ENCODE assay signal across 8 cellular contexts in genomic region chr20:56468317-56469076, GRCh38. TPM values are rescaled to one million over a fixed set of nuclear protein-coding genes. Genes with fewer than 3 reads are reported as not detected.
A peak's percentile ranks its signal among the peaks of the same experiment; 100 is the strongest.
DNase-seq lines count a peak whose midpoint lies in the region; ATAC-seq and TF ChIP-seq lines count a peak whose summit lies in the region.

A gene with protein sequence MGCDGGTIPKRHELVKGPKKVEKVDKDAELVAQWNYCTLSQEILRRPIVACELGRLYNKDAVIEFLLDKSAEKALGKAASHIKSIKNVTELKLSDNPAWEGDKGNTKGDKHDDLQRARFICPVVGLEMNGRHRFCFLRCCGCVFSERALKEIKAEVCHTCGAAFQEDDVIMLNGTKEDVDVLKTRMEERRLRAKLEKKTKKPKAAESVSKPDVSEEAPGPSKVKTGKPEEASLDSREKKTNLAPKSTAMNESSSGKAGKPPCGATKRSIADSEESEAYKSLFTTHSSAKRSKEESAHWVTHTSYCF (plus strand): TSS chr20:56468627. CDS start chr20:56468698, 71 bp downstream.

- under 1% methylated on average over 46 of the region's 55 CpGs for WGBS in hepatocyte (ENCODE audit: low lambda C conversion rate, missing lambda C conversion rate)
- WGBS in aorta, 2 donors = 0% methylated on average over 54 to 55 of the region's 55 CpGs

- H3K4me3 ChIP-seq in astrocyte of the cerebellum (ENCODE audit: low read depth, low read length) = peak within 1 kb of the TSS; percentile 98
- H3K4me3 ChIP-seq in hepatocyte = peak within 1 kb of the TSS; percentile 81
- H3K4me3 ChIP-seq in aorta (ENCODE audit: low read length in 2 of 2) = peak within 1 kb of the TSS; percentile 88 to 91

- intact Hi-C loops in aorta (cut with DNase I) = loop anchor here (2.0 to 10.0 kb wide), 4 partner anchors 76 to 884 kb away; partner anchors contain the start of genes AURKA (in 2 of the 2), CSTF1 (in 2 of the 2), FAM210B (in 1 of the 2) and RAE1 (in 1 of the 2)

- H4K20me1 ChIP-seq in hepatocyte (ENCODE audit: insufficient read depth, poor library complexity, severe bottlenecking) = no peaks in the 10 kb centered on the region

- H3K4me1 ChIP-seq in hepatocyte (ENCODE audit: insufficient read depth) (peaks cover 9% of the 10 kb centered on the region), aorta (ENCODE audit: control insufficient read depth in 1 of 2, insufficient read depth in 2 of 2, low read length in 2 of 2) (peaks cover 2 to 11% of the 10 kb centered on the region in 2 donors)

- peak within 1 kb of the TSS; percentile 94 for H2AFZ ChIP-seq in hepatocyte

- peak within 1 kb of the TSS; percentile 84 for H3K27ac ChIP-seq in hepatocyte
- peak within 1 kb of the TSS in 1 of 2 donors; percentile 46 for H3K27ac ChIP-seq in aorta (ENCODE audit: low read depth in 1 of 2, low read length in 2 of 2)

- H3K79me2 ChIP-seq in hepatocyte = peaks cover 28% of the 10 kb centered on the region

- no peaks in the 10 kb centered on the region for H3K9me3 ChIP-seq in hepatocyte (ENCODE audit: low read depth)
- H3K9me3 ChIP-seq in aorta (ENCODE audit: control insufficient read depth, low read length) = no peaks in the 10 kb centered on the region

- peak within 1 kb of the TSS; percentile 88 for H3K4me2 ChIP-seq in hepatocyte

- no peaks in the 10 kb centered on the region for H3K9me2 ChIP-seq in hepatocyte (replicated peaks; ENCODE audit: insufficient read depth)

- DNase-seq in NCI-H2029 (lab: John Stamatoyannopoulos, UW) (peak; percentile 88), T-helper 9 cell (peak; percentile 95), astrocyte of the cerebellum (ENCODE audit: low read depth) (peak; percentile 76), hepatocyte (ENCODE audit: low spot score) (peak; percentile 98), renal cortical epithelial cell (ENCODE audit: low read depth) (peak; percentile 84), aorta (peak; percentile 96 to 98)

- no peaks in the 10 kb centered on the region for H3K36me3 ChIP-seq in hepatocyte (replicated peaks; ENCODE audit: insufficient read depth, low read depth)
- H3K36me3 ChIP-seq in aorta (ENCODE audit: control insufficient read depth in 1 of 2, insufficient read depth in 2 of 2, low read length in 1 of 2) = no peaks in the 10 kb centered on the region

- ATAC-seq in GM18511 (IDR thresholded peaks at IDR 0.05; ENCODE audit: unreplicated experiment) (peak; percentile 97), HG02981 (IDR thresholded peaks at IDR 0.05; ENCODE audit: unreplicated experiment) (peak; percentile 96), aorta (ENCODE audit: low FRiP score) (peak; percentile 99)

- TF ChIP-seq CTCF in astrocyte of the cerebellum (IDR thresholded peaks at IDR 0.05; ENCODE audit: low read depth, low read length, missing control alignments) = no peak
- no peak for TF ChIP-seq CTCF in hepatocyte (IDR thresholded peaks at IDR 0.05; ENCODE audit: poor library complexity)

- H3K27me3 ChIP-seq in hepatocyte (no peaks in the 10 kb centered on the region), aorta (ENCODE audit: control insufficient read depth in 1 of 2, insufficient read depth in 2 of 2, low read length in 1 of 2) (no peaks in the 10 kb centered on the region)

- in situ Hi-C loops in astrocyte of the cerebellum (cut with HindIII; ENCODE audit: low sequenced_read_pairs) = no loop called here

RNA-seq across cellular contexts. Expression of the gene that starts here (rescaled TPM):
- 50.5 and 59.2 TPM in 2 replicates for total RNA-seq in hepatocyte
- 95.3 and 99.8 TPM in 2 replicates for polyA plus RNA-seq in hepatocyte
- 82.3 and 95.0 TPM in 2 replicates for total RNA-seq in renal cortical epithelial cell
- total RNA-seq in aorta = 10 to 100 TPM; 68.1 to 72.6 TPM
- polyA plus RNA-seq in aorta = 10 to 100 TPM; 82.4 to 95.9 TPM
